13 cellular contexts compared by ENCODE assay signal in the genomic region with DNA sequence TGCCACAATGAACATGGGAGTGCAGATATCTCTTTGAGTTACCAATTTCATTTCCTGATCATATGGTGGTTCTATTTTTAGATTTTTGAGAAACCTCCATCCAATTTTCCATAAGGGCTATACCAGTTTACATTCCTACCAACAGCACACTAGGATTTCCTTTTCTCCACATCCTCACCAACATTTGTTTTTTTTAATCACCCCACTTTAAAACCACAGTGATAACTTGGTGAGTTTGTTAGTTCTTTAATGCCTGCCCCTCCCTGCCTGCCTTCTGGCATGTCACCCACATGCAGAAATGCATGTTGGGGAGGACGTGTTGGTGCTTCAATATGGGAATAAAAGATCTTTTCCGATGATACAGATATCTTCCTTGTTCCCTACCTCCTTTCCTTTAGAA.
A peak's percentile ranks its signal among the peaks of the same experiment; 100 is the strongest.
DNase-seq lines count a peak whose midpoint lies in the region; ATAC-seq lines count a peak whose summit lies in the region.
"Had no signal": no experiment of that assay in that cellular context is flagged by ENCODE, and none has a peak within 500 bp of the region (broad histone marks: within the 10 kb centered on the region; RNA-seq: fewer than 3 reads in every experiment).

No MANE protein-coding gene starts in this region.

- peak; percentile 57 for DNase-seq in H4 (ENCODE audit: low spot score)
- peak; percentile 41 for DNase-seq in LHCN-M2 (ENCODE audit: low read depth)
- peak; percentile 37 for DNase-seq in fibroblast of peridontal ligament (ENCODE audit: extremely low read depth)
- no peak for DNase-seq in SHP77 treated with DMSO at 0.1 percent for 48 hours (lab: John Stamatoyannopoulos, UW)
- no peak for DNase-seq in NCI-H82 treated with DMSO at 0.1 percent for 48 hours (lab: John Stamatoyannopoulos, UW; ENCODE audit: unreplicated experiment)
- DNase-seq: Caco-2; CD8-positive, alpha-beta memory T cell; DND-41; GM23248; H7 had no signal

- no peak for ATAC-seq in HG03439 (IDR thresholded peaks at IDR 0.05; ENCODE audit: unreplicated experiment)
- ATAC-seq: GM12878, HepG2 had no signal

Comparison
In these comparisons a context has a peak if more than half of its experiments do, and no peak if none do; other contexts are left out.
1. DNase-seq: peak in H4 (single experiment), LHCN-M2 (single experiment) and fibroblast of peridontal ligament (single experiment); none in SHP77 treated with DMSO at 0.1 percent for 48 hours (single experiment) and NCI-H82 treated with DMSO at 0.1 percent for 48 hours (single experiment).